1 cellular context compared by ENCODE assay signal in genomic region chr17:32927724-32928526, GRCh38.
TF ChIP-seq lines count a peak whose summit lies in the region.

A gene with protein sequence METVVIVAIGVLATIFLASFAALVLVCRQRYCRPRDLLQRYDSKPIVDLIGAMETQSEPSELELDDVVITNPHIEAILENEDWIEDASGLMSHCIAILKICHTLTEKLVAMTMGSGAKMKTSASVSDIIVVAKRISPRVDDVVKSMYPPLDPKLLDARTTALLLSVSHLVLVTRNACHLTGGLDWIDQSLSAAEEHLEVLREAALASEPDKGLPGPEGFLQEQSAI (plus strand): TSS chr17:32928153. CDS start chr17:32931529, 3,376 bp downstream.

TF ChIP-seq in HepG2, 621 proteins besides CTCF, POLR2A, EP300 and RAD21 (continued from another document and continues in another):
- 0 out of 2 replicates have a peak, but pooled peaks have one; percentile 60 for TF ChIP-seq BRCA1 (CRISPR knock-in tag; IDR thresholded peaks at IDR 0.05)
- TF ChIP-seq, protein P1, sequence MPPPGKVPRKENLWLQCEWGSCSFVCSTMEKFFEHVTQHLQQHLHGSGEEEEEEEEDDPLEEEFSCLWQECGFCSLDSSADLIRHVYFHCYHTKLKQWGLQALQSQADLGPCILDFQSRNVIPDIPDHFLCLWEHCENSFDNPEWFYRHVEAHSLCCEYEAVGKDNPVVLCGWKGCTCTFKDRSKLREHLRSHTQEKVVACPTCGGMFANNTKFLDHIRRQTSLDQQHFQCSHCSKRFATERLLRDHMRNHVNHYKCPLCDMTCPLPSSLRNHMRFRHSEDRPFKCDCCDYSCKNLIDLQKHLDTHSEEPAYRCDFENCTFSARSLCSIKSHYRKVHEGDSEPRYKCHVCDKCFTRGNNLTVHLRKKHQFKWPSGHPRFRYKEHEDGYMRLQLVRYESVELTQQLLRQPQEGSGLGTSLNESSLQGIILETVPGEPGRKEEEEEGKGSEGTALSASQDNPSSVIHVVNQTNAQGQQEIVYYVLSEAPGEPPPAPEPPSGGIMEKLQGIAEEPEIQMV (CRISPR knock-in tag; IDR thresholded peaks at IDR 0.05; ENCODE audit: low read depth): 0 out of 2 replicates have a peak, but pooled peaks have one; percentile 10
- TF ChIP-seq ZNF572 (CRISPR knock-in tag; IDR thresholded peaks at IDR 0.05): peak; percentile 2; the same call in 1 of the 2 replicates
- 0 out of 2 replicates have a peak, but pooled peaks have one; percentile 42 for TF ChIP-seq POLR2G (IDR thresholded peaks at IDR 0.05; ENCODE audit: low read depth, low read length)
- TF ChIP-seq ZNF263 (CRISPR knock-in tag; IDR thresholded peaks at IDR 0.05): 0 out of 2 replicates have a peak, but pooled peaks have one; percentile 32
- TF ChIP-seq HDAC1 (CRISPR knock-in tag; IDR thresholded peaks at IDR 0.05): no peak
- peak; percentile 40 for TF ChIP-seq PHF8 (CRISPR knock-in tag; IDR thresholded peaks at IDR 0.05)
- 0 out of 2 replicates have a peak, but pooled peaks have one; percentile 7 for TF ChIP-seq ZBTB39 (CRISPR knock-in tag; IDR thresholded peaks at IDR 0.05)
- TF ChIP-seq SMAD3 (CRISPR knock-in tag; IDR thresholded peaks at IDR 0.05): no peak
- TF ChIP-seq MBNL3 (CRISPR knock-in tag; conservative IDR thresholded peaks at IDR 0.05): no peak
- TF ChIP-seq ZIK1 (CRISPR knock-in tag; IDR thresholded peaks at IDR 0.05; ENCODE audit: borderline replicate concordance, low read depth): 0 out of 2 replicates have a peak, but pooled peaks have one; percentile 27
- peak; percentile 79 for TF ChIP-seq ZFY (CRISPR knock-in tag; IDR thresholded peaks at IDR 0.05)
- peak; percentile 48; the same call in 1 of the 2 replicates for TF ChIP-seq SALL2 (CRISPR knock-in tag; IDR thresholded peaks at IDR 0.05)
- TF ChIP-seq ZNF143 (CRISPR knock-in tag; IDR thresholded peaks at IDR 0.05): peak; percentile 76
- TF ChIP-seq, protein P2, sequence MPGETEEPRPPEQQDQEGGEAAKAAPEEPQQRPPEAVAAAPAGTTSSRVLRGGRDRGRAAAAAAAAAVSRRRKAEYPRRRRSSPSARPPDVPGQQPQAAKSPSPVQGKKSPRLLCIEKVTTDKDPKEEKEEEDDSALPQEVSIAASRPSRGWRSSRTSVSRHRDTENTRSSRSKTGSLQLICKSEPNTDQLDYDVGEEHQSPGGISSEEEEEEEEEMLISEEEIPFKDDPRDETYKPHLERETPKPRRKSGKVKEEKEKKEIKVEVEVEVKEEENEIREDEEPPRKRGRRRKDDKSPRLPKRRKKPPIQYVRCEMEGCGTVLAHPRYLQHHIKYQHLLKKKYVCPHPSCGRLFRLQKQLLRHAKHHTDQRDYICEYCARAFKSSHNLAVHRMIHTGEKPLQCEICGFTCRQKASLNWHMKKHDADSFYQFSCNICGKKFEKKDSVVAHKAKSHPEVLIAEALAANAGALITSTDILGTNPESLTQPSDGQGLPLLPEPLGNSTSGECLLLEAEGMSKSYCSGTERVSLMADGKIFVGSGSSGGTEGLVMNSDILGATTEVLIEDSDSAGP (CRISPR knock-in tag; IDR thresholded peaks at IDR 0.05; ENCODE audit: borderline replicate concordance): peak; percentile 27; the same call in 1 of the 2 replicates
- TF ChIP-seq ZNF776 (CRISPR knock-in tag; IDR thresholded peaks at IDR 0.05): 0 out of 2 replicates have a peak, but pooled peaks have one; percentile 50
- peak; percentile 23 for TF ChIP-seq AGO2 (optimal IDR thresholded peaks at IDR 0.05; ENCODE audit: low read depth, low read length)
- TF ChIP-seq MTF2 (CRISPR knock-in tag; IDR thresholded peaks at IDR 0.05; ENCODE audit: borderline replicate concordance): peak; percentile 55; the same call in 1 of the 2 replicates
- peak; percentile 42 for TF ChIP-seq ZFX (CRISPR knock-in tag; IDR thresholded peaks at IDR 0.05; ENCODE audit: low read depth)
- TF ChIP-seq ZNF451 (CRISPR knock-in tag; IDR thresholded peaks at IDR 0.05): peak; percentile 42; the same call in 1 of the 2 replicates
- TF ChIP-seq ZBTB10 (CRISPR knock-in tag; IDR thresholded peaks at IDR 0.05; ENCODE audit: borderline replicate concordance): 0 out of 2 replicates have a peak, but pooled peaks have one; percentile 34
- TF ChIP-seq DMAP1 (CRISPR knock-in tag; IDR thresholded peaks at IDR 0.05): no peak
- TF ChIP-seq, protein P3, sequence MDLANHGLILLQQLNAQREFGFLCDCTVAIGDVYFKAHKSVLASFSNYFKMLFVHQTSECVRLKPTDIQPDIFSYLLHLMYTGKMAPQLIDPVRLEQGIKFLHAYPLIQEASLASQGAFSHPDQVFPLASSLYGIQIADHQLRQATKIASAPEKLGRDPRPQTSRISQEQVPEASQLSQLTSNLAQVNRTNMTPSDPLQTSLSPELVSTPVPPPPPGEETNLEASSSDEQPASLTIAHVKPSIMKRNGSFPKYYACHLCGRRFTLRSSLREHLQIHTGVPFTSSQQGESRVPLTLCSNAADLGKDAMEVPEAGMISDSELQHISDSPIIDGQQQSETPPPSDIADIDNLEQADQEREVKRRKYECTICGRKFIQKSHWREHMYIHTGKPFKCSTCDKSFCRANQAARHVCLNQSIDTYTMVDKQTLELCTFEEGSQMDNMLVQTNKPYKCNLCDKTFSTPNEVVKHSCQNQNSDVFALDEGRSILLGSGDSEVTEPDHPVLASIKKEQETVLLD (CRISPR knock-in tag; IDR thresholded peaks at IDR 0.05; ENCODE audit: low read depth): 0 out of 2 replicates have a peak, but pooled peaks have one; percentile 9
- peak; percentile 46; the same call in 1 of the 2 replicates for TF ChIP-seq ARID4A (CRISPR knock-in tag; IDR thresholded peaks at IDR 0.05; ENCODE audit: borderline replicate concordance)
- no peak for TF ChIP-seq ZNF281 (CRISPR knock-in tag; IDR thresholded peaks at IDR 0.05; ENCODE audit: borderline replicate concordance)
- no peak for TF ChIP-seq CERS6 (CRISPR knock-in tag; IDR thresholded peaks at IDR 0.05)
- 0 out of 2 replicates have a peak, but pooled peaks have one; percentile 15 for TF ChIP-seq GABPA (IDR thresholded peaks at IDR 0.05; ENCODE audit: low read depth, low read length)
- TF ChIP-seq GABPA (CRISPR knock-in tag; IDR thresholded peaks at IDR 0.05; ENCODE audit: low read depth): no peak
- no peak for TF ChIP-seq ZNF496 (CRISPR knock-in tag; IDR thresholded peaks at IDR 0.05; ENCODE audit: insufficient replicate concordance)
- TF ChIP-seq MEIS2 (CRISPR knock-in tag; IDR thresholded peaks at IDR 0.05): 0 out of 2 replicates have a peak, but pooled peaks have one; percentile 23
- TF ChIP-seq ZSCAN22 (CRISPR knock-in tag; IDR thresholded peaks at IDR 0.05): no peak
- no peak for TF ChIP-seq NONO (IDR thresholded peaks at IDR 0.05)
- TF ChIP-seq NONO (CRISPR knock-in tag; conservative IDR thresholded peaks at IDR 0.05): 0 out of 2 replicates have a peak, but pooled peaks have one; percentile 4
- TF ChIP-seq ZNF674 (CRISPR knock-in tag; IDR thresholded peaks at IDR 0.05; ENCODE audit: low read depth): 0 out of 2 replicates have a peak, but pooled peaks have one; percentile 44
- peak; percentile 22; the same call in 1 of the 2 replicates for TF ChIP-seq UBTF (CRISPR knock-in tag; IDR thresholded peaks at IDR 0.05)
